ENCODE assay signal across 8 cellular contexts in genomic region chr9:83920942-83921707, GRCh38. TPM values are rescaled to one million over a fixed set of nuclear protein-coding genes. Genes with fewer than 3 reads are reported as not detected.
DNase-seq lines count a peak whose midpoint lies in the region; ATAC-seq and TF ChIP-seq lines count a peak whose summit lies in the region.

A gene with protein sequence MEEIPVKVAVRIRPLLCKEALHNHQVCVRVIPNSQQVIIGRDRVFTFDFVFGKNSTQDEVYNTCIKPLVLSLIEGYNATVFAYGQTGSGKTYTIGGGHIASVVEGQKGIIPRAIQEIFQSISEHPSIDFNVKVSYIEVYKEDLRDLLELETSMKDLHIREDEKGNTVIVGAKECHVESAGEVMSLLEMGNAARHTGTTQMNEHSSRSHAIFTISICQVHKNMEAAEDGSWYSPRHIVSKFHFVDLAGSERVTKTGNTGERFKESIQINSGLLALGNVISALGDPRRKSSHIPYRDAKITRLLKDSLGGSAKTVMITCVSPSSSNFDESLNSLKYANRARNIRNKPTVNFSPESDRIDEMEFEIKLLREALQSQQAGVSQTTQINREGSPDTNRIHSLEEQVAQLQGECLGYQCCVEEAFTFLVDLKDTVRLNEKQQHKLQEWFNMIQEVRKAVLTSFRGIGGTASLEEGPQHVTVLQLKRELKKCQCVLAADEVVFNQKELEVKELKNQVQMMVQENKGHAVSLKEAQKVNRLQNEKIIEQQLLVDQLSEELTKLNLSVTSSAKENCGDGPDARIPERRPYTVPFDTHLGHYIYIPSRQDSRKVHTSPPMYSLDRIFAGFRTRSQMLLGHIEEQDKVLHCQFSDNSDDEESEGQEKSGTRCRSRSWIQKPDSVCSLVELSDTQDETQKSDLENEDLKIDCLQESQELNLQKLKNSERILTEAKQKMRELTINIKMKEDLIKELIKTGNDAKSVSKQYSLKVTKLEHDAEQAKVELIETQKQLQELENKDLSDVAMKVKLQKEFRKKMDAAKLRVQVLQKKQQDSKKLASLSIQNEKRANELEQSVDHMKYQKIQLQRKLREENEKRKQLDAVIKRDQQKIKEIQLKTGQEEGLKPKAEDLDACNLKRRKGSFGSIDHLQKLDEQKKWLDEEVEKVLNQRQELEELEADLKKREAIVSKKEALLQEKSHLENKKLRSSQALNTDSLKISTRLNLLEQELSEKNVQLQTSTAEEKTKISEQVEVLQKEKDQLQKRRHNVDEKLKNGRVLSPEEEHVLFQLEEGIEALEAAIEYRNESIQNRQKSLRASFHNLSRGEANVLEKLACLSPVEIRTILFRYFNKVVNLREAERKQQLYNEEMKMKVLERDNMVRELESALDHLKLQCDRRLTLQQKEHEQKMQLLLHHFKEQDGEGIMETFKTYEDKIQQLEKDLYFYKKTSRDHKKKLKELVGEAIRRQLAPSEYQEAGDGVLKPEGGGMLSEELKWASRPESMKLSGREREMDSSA (N-terminal part only) (minus strand): TSS chr9:83921432. CDS start chr9:83915591, 5,841 bp downstream.

- H3K4me1 ChIP-seq in breast epithelium, result no peaks in the 10 kb centered on the region
- peaks cover 2% of the 10 kb centered on the region; the same call in 1 of the 2 replicates for H3K4me1 ChIP-seq in iPS-20b (ENCODE audit: insufficient read depth, low read length)

- H3K9me3 ChIP-seq in breast epithelium (no peaks in the 10 kb centered on the region), iPS-20b (ENCODE audit: insufficient read depth, low read depth, low read length) (no peaks in the 10 kb centered on the region)

- H3K4me3 ChIP-seq in breast epithelium (peak within 1 kb of the TSS; percentile 83 to 99 (median 91)), iPS-20b (ENCODE audit: low read length) (peak within 1 kb of the TSS; percentile 63), skin epidermis (peak within 1 kb of the TSS; percentile 58 to 98 (median 84))

- intact Hi-C loops in breast epithelium (cut with DNase I; ENCODE audit: low total_unique reads), result loop anchor here (2.0 kb wide), 1 partner anchor 54 kb away; no protein-coding TSS in a partner anchor

- H3K27me3 ChIP-seq in breast epithelium, result no peaks in the 10 kb centered on the region
- no peaks in the 10 kb centered on the region for H3K27me3 ChIP-seq in iPS-20b (ENCODE audit: insufficient read depth, low read length)

- TF ChIP-seq POLR2A in breast epithelium (IDR thresholded peaks at IDR 0.05), result peak; percentile 66

- ATAC-seq in GM18873 (IDR thresholded peaks at IDR 0.05; ENCODE audit: low FRiP score, unreplicated experiment) (peak; percentile 94), HG03135 (IDR thresholded peaks at IDR 0.05; ENCODE audit: unreplicated experiment) (peak; percentile 91)

- peak within 1 kb of the TSS; percentile 86 for H3K27ac ChIP-seq in VCaP
- peak within 1 kb of the TSS; percentile 100 for H3K27ac ChIP-seq in breast epithelium
- peak within 1 kb of the TSS; percentile 0 for H3K27ac ChIP-seq in iPS-20b (ENCODE audit: low read length)
- peak within 1 kb of the TSS; percentile 82 to 100 (median 97) for H3K27ac ChIP-seq in skin epidermis

- DNase-seq in AG08395 (ENCODE audit: low spot score) (peak; percentile 97), NCI-H2196 (lab: John Stamatoyannopoulos, UW; ENCODE audit: unreplicated experiment) (peak; percentile 95), breast epithelium (ENCODE audit: low spot score in 2 of 2) (peak; percentile 99 to 100)

- peak within 1 kb of the TSS; percentile 75 for H3K9ac ChIP-seq in iPS-20b (ENCODE audit: low read depth, low read length)

- peak; percentile 57 for TF ChIP-seq CTCF in VCaP (conservative IDR thresholded peaks at IDR 0.05)
- peak in 2 of 3 donors; percentile 36 to 59 for TF ChIP-seq CTCF in breast epithelium (IDR thresholded peaks at IDR 0.05)

- H3K36me3 ChIP-seq in breast epithelium (no peaks in the 10 kb centered on the region), iPS-20b (ENCODE audit: insufficient read depth, low read depth, low read length) (no peaks in the 10 kb centered on the region)

RNA-seq across cellular contexts. Expression of the gene that starts here (rescaled TPM):
- total RNA-seq in breast epithelium, result 10 to 100 TPM in 2 of 3 donors, 1 to 10 TPM in 1; 6.9 to 16.1 (median 11.5) TPM

Comparison
In these comparisons a context has a peak if more than half of its experiments do, and no peak if none do; other contexts are left out.
1. Peak in every context shown above with its lines: DNase-seq, ATAC-seq, H3K4me3 ChIP-seq and H3K27ac ChIP-seq.
2. H3K27ac ChIP-seq: peak in every context shown above with its lines; median percentile 100 in breast epithelium; 97 in skin epidermis; 86 in VCaP; 0 in iPS-20b.